26 cellular contexts compared by ENCODE assay signal in genomic region chr15:71811036-71811736, GRCh38. TPM values are rescaled to one million over a fixed set of nuclear protein-coding genes. Genes with fewer than 3 reads are reported as not detected.
DNase-seq lines count a peak whose midpoint lies in the region; ATAC-seq and FAIRE-seq lines count a peak whose summit lies in the region.
"Had no signal": no experiment of that assay in that cellular context is flagged by ENCODE, and none has a peak within 500 bp of the region (broad histone marks: within the 10 kb centered on the region; RNA-seq: fewer than 3 reads in every experiment).

No MANE protein-coding gene starts in this region.

- H3K27me3 Mint-ChIP-seq in stimulated activated naive CD8-positive, alpha-beta T cell treated with anti-CD3 and anti-CD28 coated beads, Interleukin-15, amount 100 ng/mL, for 72 hours: no peaks in the 10 kb centered on the region

- H3K27ac Mint-ChIP-seq in stimulated activated naive CD8-positive, alpha-beta T cell treated with anti-CD3 and anti-CD28 coated beads, Interleukin-15, amount 100 ng/mL, for 72 hours: no peak overlapping the region
- H3K27ac Mint-ChIP-seq: CD8-positive, alpha-beta memory T cell had no signal

- H3K79me1 ChIP-seq in mesendoderm (ENCODE audit: low read length): no peaks in the 10 kb centered on the region

- no peak overlapping the region for H2BK5ac ChIP-seq in mesendoderm (ENCODE audit: low read length)

- no peaks in the 10 kb centered on the region for H3K36me3 ChIP-seq in mesendoderm (ENCODE audit: control insufficient read depth, insufficient read depth, low read length)

- H3K4ac ChIP-seq in mesendoderm (ENCODE audit: low read depth, low read length): no peak overlapping the region

- no peak overlapping the region for H4K8ac ChIP-seq in mesendoderm (ENCODE audit: low read depth, low read length)

- no peak overlapping the region for H3K4me3 Mint-ChIP-seq in stimulated activated naive CD8-positive, alpha-beta T cell treated with anti-CD3 and anti-CD28 coated beads, Interleukin-15, amount 100 ng/mL, for 72 hours
- H3K4me3 Mint-ChIP-seq: CD8-positive, alpha-beta memory T cell had no signal

- H3K4me1 Mint-ChIP-seq in stimulated activated naive CD8-positive, alpha-beta T cell treated with anti-CD3 and anti-CD28 coated beads, Interleukin-15, amount 100 ng/mL, for 72 hours: no peaks in the 10 kb centered on the region
- H3K4me1 Mint-ChIP-seq: CD8-positive, alpha-beta memory T cell had no signal

- no peak overlapping the region for H2BK15ac ChIP-seq in mesendoderm (replicated peaks; ENCODE audit: low read depth)

- H3K9ac ChIP-seq in mesendoderm (ENCODE audit: low read length): no peak overlapping the region
- H3K9ac ChIP-seq: KMS-11 had no signal

- no peak for FAIRE-seq in urothelium cell line (lab: Jason Lieb, UNC)
- FAIRE-seq: A204.1 had no signal

- H3K9me3 Mint-ChIP-seq in stimulated activated naive CD8-positive, alpha-beta T cell treated with anti-CD3 and anti-CD28 coated beads, Interleukin-15, amount 100 ng/mL, for 72 hours: no peaks in the 10 kb centered on the region

- H2AK5ac ChIP-seq in mesendoderm (ENCODE audit: low read length): no peak overlapping the region

- H3K79me2 ChIP-seq in mesendoderm (ENCODE audit: control insufficient read depth, insufficient read depth, low read length): no peaks in the 10 kb centered on the region

- no peak overlapping the region for H3K56ac ChIP-seq in mesendoderm (ENCODE audit: low read length)

- H2BK120ac ChIP-seq in mesendoderm (ENCODE audit: low read depth, low read length): no peak overlapping the region

- WGBS in mesendoderm (ENCODE audit: extremely low coverage, insufficient coverage, low lambda C conversion rate): no CpG with 5 or more reads among the region's 27 CpGs

- H3K4me2 ChIP-seq in mesendoderm (ENCODE audit: low read length): no peak overlapping the region
- H3K4me2 ChIP-seq: KMS-11 had no signal

- ATAC-seq in stimulated activated naive CD8-positive, alpha-beta T cell treated with anti-CD3 and anti-CD28 coated beads, Interleukin-15, amount 100 ng/mL, for 72 hours: peak; percentile 22
- no peak for ATAC-seq in stimulated activated naive CD8-positive, alpha-beta T cell treated with anti-CD3 and anti-CD28 coated beads, Interleukin-15, Interleukin-2, amounts not matched to agents 100 U/mL and 50 U/mL, for 24 hours
- ATAC-seq: PC-3 had no signal

- H3K4me1 ChIP-seq in mesendoderm (ENCODE audit: control insufficient read depth, low read depth, low read length): peaks cover 13% of the 10 kb centered on the region

- H3K23ac ChIP-seq in mesendoderm (ENCODE audit: low read length): no peak overlapping the region

- DNase-seq in stimulated activated naive CD8-positive, alpha-beta T cell treated with anti-CD3 and anti-CD28 coated beads, Interleukin-15, amount 100 ng/mL, for 72 hours: no peak
- no peak for DNase-seq in stimulated activated naive CD8-positive, alpha-beta T cell treated with anti-CD3 and anti-CD28 coated beads, Interleukin-15, Interleukin-2, amounts not matched to agents 100 U/mL and 50 U/mL, for 24 hours
- DNase-seq in RPMI7951 (ENCODE audit: low read depth): peak; percentile 17
- peak; percentile 43 for DNase-seq in mesendoderm
- no peak for DNase-seq in T-helper 2 cell
- no peak for DNase-seq in OCI-M1 (lab: John Stamatoyannopoulos, UW)
- DNase-seq in retina: no peak
- DNase-seq in urothelium cell line (ENCODE audit: low spot score): no peak
- DNase-seq: Calu3; CD8-positive, alpha-beta memory T cell; GF-D8; GOT3; IMR-90; NCI-H1092 treated with DMSO at 0.1 percent for 48 hours; NCI-H1436 treated with DMSO at 0.1 percent for 48 hours; NCI-H2029; NCI-H226; NCI-H524; PC-3; RPMI8226; SHP77 had no signal

- H3K27me3 ChIP-seq in mesendoderm (ENCODE audit: insufficient read depth, low read length, poor library complexity): no peaks in the 10 kb centered on the region

- H4K5ac ChIP-seq in mesendoderm (ENCODE audit: low read length): no peak overlapping the region

- no peak overlapping the region for H3K4me3 ChIP-seq in mesendoderm (ENCODE audit: low read length)
- H3K4me3 ChIP-seq: SK-N-MC had no signal

- H3K27ac ChIP-seq in mesendoderm (ENCODE audit: low read depth, low read length): no peak overlapping the region
- H3K27ac ChIP-seq: C4-2B, KMS-11, SK-N-MC had no signal

- H3K18ac ChIP-seq in mesendoderm (ENCODE audit: low read length): no peak overlapping the region

RNA-seq across cellular contexts. Expression of gene NR2E3, which starts 0.8 kb away (rescaled TPM):
- not detected in 2 replicates for total RNA-seq in RPMI7951 (2014; rRNA removed; shearing (Covaris generic))
- 0.11 TPM for polyA plus RNA-seq in mesendoderm (2013, experiment 1 of 2)
- 0.08 TPM for polyA plus RNA-seq in mesendoderm (2013, experiment 2 of 2)
- total RNA-seq: CD8-positive, alpha-beta memory T cell; Daoy had no signal
- polyA plus RNA-seq: CD8-positive, alpha-beta memory T cell had no signal

Comparison
In these comparisons a context has a peak if more than half of its experiments do, and no peak if none do; other contexts are left out.
1. DNase-seq: peak in RPMI7951 (single experiment) and mesendoderm (single experiment); none in stimulated activated naive CD8-positive, alpha-beta T cell treated with anti-CD3 and anti-CD28 coated beads, Interleukin-15, amount 100 ng/mL, for 72 hours (0 of 2), stimulated activated naive CD8-positive, alpha-beta T cell treated with anti-CD3 and anti-CD28 coated beads, Interleukin-15, Interleukin-2, amounts not matched to agents 100 U/mL and 50 U/mL, for 24 hours (single experiment), T-helper 2 cell (0 of 5), OCI-M1 (single experiment), retina (single experiment) and urothelium cell line (single experiment).